ENCODE assay signal across 19 cellular contexts in genomic region chr18:29226201-29226600, GRCh38.
DNase-seq lines count a peak whose midpoint lies in the region; ATAC-seq and TF ChIP-seq lines count a peak whose summit lies in the region.
"Had no signal": no experiment of that assay in that cellular context is flagged by ENCODE, and none has a peak within 500 bp of the region (broad histone marks: within the 10 kb centered on the region; RNA-seq: fewer than 3 reads in every experiment).

No MANE protein-coding gene starts in this region.

- H4K12ac ChIP-seq in trophoblast cell (ENCODE audit: low read depth, low read length) = no peak overlapping the region

- no peak overlapping the region for H2BK120ac ChIP-seq in trophoblast cell (ENCODE audit: insufficient read depth, low read length, poor library complexity)

- H3K9me3 ChIP-seq in RWPE2 (ENCODE audit: severe bottlenecking) (no peaks in the 10 kb centered on the region), trophoblast cell (ENCODE audit: insufficient read depth, low read depth, low read length) (no peaks in the 10 kb centered on the region)
- H3K9me3 ChIP-seq: Caco-2 had no signal

- no peak overlapping the region for H2BK12ac ChIP-seq in trophoblast cell (ENCODE audit: low read length)

- H4K91ac ChIP-seq in trophoblast cell (ENCODE audit: low read depth, low read length) = no peak overlapping the region

- H3K4ac ChIP-seq in trophoblast cell (ENCODE audit: low read depth, low read length) = no peak overlapping the region

- H3K4me3 ChIP-seq in RWPE2 (ENCODE audit: severe bottlenecking) (no peak overlapping the region), fibroblast of pulmonary artery (replicated peaks; ENCODE audit: low read depth, low read length) (no peak overlapping the region), trophoblast cell (ENCODE audit: low read depth, low read length) (no peak overlapping the region)

- H3K4me1 ChIP-seq in RWPE2 (ENCODE audit: insufficient read depth, poor library complexity, severe bottlenecking) (no peaks in the 10 kb centered on the region), trophoblast cell (ENCODE audit: control insufficient read depth in 1 of 2, insufficient read depth in 2 of 2, low read length in 2 of 2) (no peaks in the 10 kb centered on the region)
- H3K4me1 ChIP-seq: Caco-2 had no signal

- no peak overlapping the region for H3K18ac ChIP-seq in trophoblast cell (ENCODE audit: low read length)

- H3K23ac ChIP-seq in trophoblast cell (ENCODE audit: low read length) = no peak overlapping the region

- H2AK5ac ChIP-seq in trophoblast cell (ENCODE audit: low read length) = no peak overlapping the region

- peak; percentile 68 for ATAC-seq in RWPE2 (ENCODE audit: low read depth)
- ATAC-seq: Panc1 had no signal

- H3K36me3 ChIP-seq in RWPE2 (ENCODE audit: low read depth) (no peaks in the 10 kb centered on the region), trophoblast cell (ENCODE audit: control insufficient read depth in 1 of 2, insufficient read depth in 2 of 2, low read length in 2 of 2) (no peaks in the 10 kb centered on the region)

- no CpG with 5 or more reads among the region's 1 CpG for WGBS in trophoblast cell (ENCODE audit: extremely low coverage, insufficient coverage, insufficient read length)

- TF ChIP-seq CTCF in RWPE2 (IDR thresholded peaks at IDR 0.05; ENCODE audit: poor library complexity, severe bottlenecking) = no peak
- TF ChIP-seq CTCF in fibroblast of pulmonary artery (IDR thresholded peaks at IDR 0.05; ENCODE audit: low read length, missing control alignments) = no peak
- TF ChIP-seq CTCF in GM20000 (IDR thresholded peaks at IDR 0.05; ENCODE audit: extremely low read depth, missing control alignments) = no peak

- H3K9ac ChIP-seq in trophoblast cell (ENCODE audit: low read length) = no peak overlapping the region

- no peak overlapping the region for H3K4me2 ChIP-seq in trophoblast cell (ENCODE audit: low read length)

- H3K27me3 ChIP-seq in RWPE2 (ENCODE audit: insufficient read depth, poor library complexity, severe bottlenecking) = no peaks in the 10 kb centered on the region
- H3K27me3 ChIP-seq in trophoblast cell (ENCODE audit: insufficient read depth, low read length) = no peaks in the 10 kb centered on the region

- H2BK5ac ChIP-seq in trophoblast cell (ENCODE audit: low read depth, low read length, poor library complexity) = no peak overlapping the region

- no peak overlapping the region for H2AFZ ChIP-seq in trophoblast cell (ENCODE audit: insufficient read depth, low read length, poor library complexity)

- no peaks in the 10 kb centered on the region for H3K79me1 ChIP-seq in trophoblast cell (ENCODE audit: low read length)

- peak; percentile 14 for DNase-seq in ELF-1 (ENCODE audit: low read depth, low spot score)
- DNase-seq in RWPE2 (ENCODE audit: low spot score) = no peak
- DNase-seq in fibroblast of pulmonary artery (ENCODE audit: low read depth) = peak; percentile 35
- DNase-seq in trophoblast cell = peak; percentile 55 to 56
- DNase-seq in GM20000 (ENCODE audit: low spot score) = no peak
- DNase-seq in foreskin melanocyte = no peak
- DNase-seq in DMS153 (lab: John Stamatoyannopoulos, UW) = no peak
- DNase-seq: AML-193, Caco-2, DMS79, GDM1, HCEC 1CT, KBM-7, NCI-H1092, NCI-H1694 treated with DMSO at 0.1 percent for 48 hours, NCI-H69, Right ventricle myocardium superior had no signal

- no peak overlapping the region for H3K27ac ChIP-seq in RWPE2 (ENCODE audit: poor library complexity, severe bottlenecking)
- no peak overlapping the region for H3K27ac ChIP-seq in trophoblast cell (ENCODE audit: low read depth, low read length)
- H3K27ac ChIP-seq: HL-60 had no signal

- no peak overlapping the region for H3K14ac ChIP-seq in trophoblast cell (ENCODE audit: low read length)

- no peak overlapping the region for H4K8ac ChIP-seq in trophoblast cell (ENCODE audit: low read depth, low read length)

- no peaks in the 10 kb centered on the region for H3K79me2 ChIP-seq in trophoblast cell (ENCODE audit: control insufficient read depth, insufficient read depth, low read length, poor library complexity)

Comparison
In these comparisons a context has a peak if more than half of its experiments do, and no peak if none do; other contexts are left out.
1. DNase-seq: peak in ELF-1 (single experiment), fibroblast of pulmonary artery (single experiment) and trophoblast cell (2 of 2); none in RWPE2 (single experiment), GM20000 (single experiment), foreskin melanocyte (single experiment) and DMS153 (single experiment).